In genomic region chr2:67516899-67517530, GRCh38 we compare ENCODE assay signal across 12 cellular contexts.
DNase-seq lines count a peak whose midpoint lies in the region; ATAC-seq lines count a peak whose summit lies in the region.
"Had no signal": no experiment of that assay in that cellular context is flagged by ENCODE, and none has a peak within 500 bp of the region (broad histone marks: within the 10 kb centered on the region; RNA-seq: fewer than 3 reads in every experiment).

No MANE protein-coding gene starts in this region.

- ATAC-seq in HG02970 (IDR thresholded peaks at IDR 0.05; ENCODE audit: low FRiP score, unreplicated experiment), result no peak
- ATAC-seq: GM12878 had no signal

- DNase-seq in DMS53 (lab: John Stamatoyannopoulos, UW) (peak; percentile 23), DMS53 treated with DMSO at 0.1 percent for 48 hours (lab: John Stamatoyannopoulos, UW; ENCODE audit: unreplicated experiment) (no peak), SHP77 (lab: John Stamatoyannopoulos, UW) (peak; percentile 35 to 46), fibroblast of peridontal ligament (ENCODE audit: extremely low read depth) (peak; percentile 96), smooth muscle cell of the brain vasculature (ENCODE audit: low read depth, low spot score) (peak; percentile 32), EL (no peak), SK-N-DZ (ENCODE audit: low spot score) (no peak)
- DNase-seq: activated effector memory CD4-positive, alpha-beta T cell treated with anti-CD3 and anti-CD28 coated beads, Interleukin-2, amount 50 U/mL, for 16 hours; hypothalamus; SK-N-SH had no signal

Comparison
In these comparisons a context has a peak if more than half of its experiments do, and no peak if none do; other contexts are left out.
1. DNase-seq: peak in DMS53 (single experiment), SHP77 (2 of 2), fibroblast of peridontal ligament (single experiment) and smooth muscle cell of the brain vasculature (single experiment); none in DMS53 treated with DMSO at 0.1 percent for 48 hours (single experiment), EL (single experiment) and SK-N-DZ (single experiment).